In the genomic region with DNA sequence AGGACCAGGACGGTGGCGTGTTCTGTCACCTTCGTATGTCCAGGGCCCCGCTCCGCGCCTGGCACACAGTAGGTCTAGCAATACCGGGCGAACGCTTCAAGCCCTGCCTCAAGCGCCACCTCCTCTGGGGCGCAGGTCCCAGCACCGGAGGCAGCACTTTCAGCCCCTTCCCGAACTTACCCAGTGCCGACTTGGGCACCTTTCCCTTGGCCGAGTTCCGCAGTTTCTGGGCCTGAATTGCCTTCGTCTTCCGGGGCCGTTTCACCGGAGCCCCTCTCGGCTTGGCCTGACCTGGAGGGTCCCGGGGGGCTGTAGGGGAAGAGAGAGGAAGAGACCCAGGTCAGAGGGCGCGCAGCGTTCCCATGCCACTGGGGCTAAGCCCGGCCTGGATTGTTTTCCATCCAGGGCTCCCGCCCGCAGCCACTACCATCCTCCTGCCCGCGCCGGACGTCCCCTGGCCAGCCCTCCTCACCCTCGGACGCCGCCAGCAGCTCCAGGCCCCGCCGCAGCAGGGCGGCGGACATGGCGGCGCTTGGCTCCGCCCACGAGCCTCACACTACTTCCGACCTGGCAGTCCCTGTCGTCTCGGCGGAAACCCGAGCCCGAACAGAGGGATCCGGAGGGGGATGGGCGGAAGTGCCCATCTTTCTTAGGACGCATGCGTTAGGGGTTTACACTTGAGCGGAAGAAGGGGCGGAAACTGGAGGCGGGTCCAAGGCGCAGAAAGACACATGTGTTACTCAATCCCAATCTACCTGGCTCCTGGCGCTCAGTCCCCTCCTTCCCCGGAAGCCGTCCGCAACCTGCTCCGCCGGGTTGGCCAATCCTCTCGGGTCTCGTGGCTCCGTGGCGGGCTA, we compare ENCODE assay signal across 1 cellular context.
TF ChIP-seq lines count a peak whose summit lies in the region.

A gene with protein sequence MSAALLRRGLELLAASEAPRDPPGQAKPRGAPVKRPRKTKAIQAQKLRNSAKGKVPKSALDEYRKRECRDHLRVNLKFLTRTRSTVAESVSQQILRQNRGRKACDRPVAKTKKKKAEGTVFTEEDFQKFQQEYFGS (minus strand): TSS at position 534 of the 857 bp plus-strand sequence. CDS start 10 bp downstream, at position 524.

TF ChIP-seq in liver, 16 proteins besides CTCF, POLR2A, EP300 and RAD21 (continued from another document):
- TF ChIP-seq FOXA1 (IDR thresholded peaks at IDR 0.05) (no peak), TAF1 (conservative IDR thresholded peaks at IDR 0.05) (no peak), RXRA (IDR thresholded peaks at IDR 0.05) (peak; percentile 60 to 74), SP1 (IDR thresholded peaks at IDR 0.05) (peak; percentile 87), JUND (IDR thresholded peaks at IDR 0.05) (peak; percentile 68 to 84)
- TF ChIP-seq, protein P1, sequence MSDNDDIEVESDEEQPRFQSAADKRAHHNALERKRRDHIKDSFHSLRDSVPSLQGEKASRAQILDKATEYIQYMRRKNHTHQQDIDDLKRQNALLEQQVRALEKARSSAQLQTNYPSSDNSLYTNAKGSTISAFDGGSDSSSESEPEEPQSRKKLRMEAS (IDR thresholded peaks at IDR 0.05): peak; percentile 99
